Comparison of ENCODE assay signal across 14 cellular contexts in genomic region chr6:1182722-1183521, GRCh38.
"Had no signal": no experiment of that assay in that cellular context is flagged by ENCODE, and none has a peak within 500 bp of the region (broad histone marks: within the 10 kb centered on the region; RNA-seq: fewer than 3 reads in every experiment).

No MANE protein-coding gene starts in this region.

- H3K36me3 ChIP-seq: breast epithelium, tibial artery had no signal

- H3K27me3 ChIP-seq: tibial artery had no signal

- H3K27ac Mint-ChIP-seq: activated naive CD8-positive, alpha-beta T cell treated with anti-CD3 and anti-CD28 coated beads, Interleukin-2, amount 50 U/mL, for 24 hours; dendritic cell treated with granulocyte-macrophage colony-stimulating factor and Interleukin-4, amounts not matched to agents 40 ng/mL and 50 ng/mL, for 4 days; effector memory CD8-positive, alpha-beta T cell; mesothelial cell of epicardium; stimulated activated effector memory CD8-positive, alpha-beta T cell treated with anti-CD3 and anti-CD28 coated beads, Interleukin-12 subunit alpha, Interleukin-12 subunit beta, amount 100 ng/mL, for 72 hours had no signal

- DNase-seq: activated naive CD4-positive, alpha-beta T cell treated with Interleukin-2 at 50 U/mL for 16 hours; activated naive CD8-positive, alpha-beta T cell treated with anti-CD3 and anti-CD28 coated beads, Interleukin-2, amount 50 U/mL, for 24 hours; aorta; effector memory CD8-positive, alpha-beta T cell; hypothalamus; stimulated activated CD4-positive, alpha-beta T cell treated with anti-CD3 and anti-CD28 coated beads, Interleukin-12 subunit alpha, Interleukin-12 subunit beta, amount 100 ng/mL, for 4 hours; T-helper 9 cell; tibial artery had no signal

- H3K4me3 ChIP-seq: breast epithelium, tibial artery had no signal

- H3K4me1 ChIP-seq: breast epithelium had no signal

- H3K4me1 Mint-ChIP-seq: activated naive CD8-positive, alpha-beta T cell treated with anti-CD3 and anti-CD28 coated beads, Interleukin-2, amount 50 U/mL, for 24 hours; neural crest cell; stimulated activated effector memory CD8-positive, alpha-beta T cell treated with anti-CD3 and anti-CD28 coated beads, Interleukin-12 subunit alpha, Interleukin-12 subunit beta, amount 100 ng/mL, for 72 hours had no signal

- H3K27me3 Mint-ChIP-seq: dendritic cell treated with granulocyte-macrophage colony-stimulating factor and Interleukin-4, amounts not matched to agents 40 ng/mL and 50 ng/mL, for 4 days had no signal

- H3K9me3 Mint-ChIP-seq: activated naive CD8-positive, alpha-beta T cell treated with anti-CD3 and anti-CD28 coated beads, Interleukin-2, amount 50 U/mL, for 24 hours; dendritic cell treated with granulocyte-macrophage colony-stimulating factor and Interleukin-4, amounts not matched to agents 40 ng/mL and 50 ng/mL, for 4 days; effector memory CD8-positive, alpha-beta T cell; mesothelial cell of epicardium; neural crest cell; stimulated activated effector memory CD8-positive, alpha-beta T cell treated with anti-CD3 and anti-CD28 coated beads, Interleukin-12 subunit alpha, Interleukin-12 subunit beta, amount 100 ng/mL, for 72 hours had no signal

- ATAC-seq: activated CD4-positive, CD25-positive, alpha-beta regulatory T cell treated with anti-CD3 and anti-CD28 coated beads, Interleukin-2, amount 50 U/mL, for 24 hours; activated naive CD8-positive, alpha-beta T cell treated with anti-CD3 and anti-CD28 coated beads, Interleukin-2, amount 50 U/mL, for 24 hours; effector memory CD8-positive, alpha-beta T cell; stimulated activated effector memory CD8-positive, alpha-beta T cell treated with anti-CD3 and anti-CD28 coated beads, Interleukin-12 subunit alpha, Interleukin-12 subunit beta, amount 100 ng/mL, for 72 hours had no signal

- H3K4me3 Mint-ChIP-seq: activated naive CD8-positive, alpha-beta T cell treated with anti-CD3 and anti-CD28 coated beads, Interleukin-2, amount 50 U/mL, for 24 hours; dendritic cell treated with granulocyte-macrophage colony-stimulating factor and Interleukin-4, amounts not matched to agents 40 ng/mL and 50 ng/mL, for 4 days; effector memory CD8-positive, alpha-beta T cell; mesothelial cell of epicardium; neural crest cell; stimulated activated effector memory CD8-positive, alpha-beta T cell treated with anti-CD3 and anti-CD28 coated beads, Interleukin-12 subunit alpha, Interleukin-12 subunit beta, amount 100 ng/mL, for 72 hours had no signal

- H3K36me3 Mint-ChIP-seq: mesothelial cell of epicardium; stimulated activated effector memory CD8-positive, alpha-beta T cell treated with anti-CD3 and anti-CD28 coated beads, Interleukin-12 subunit alpha, Interleukin-12 subunit beta, amount 100 ng/mL, for 72 hours had no signal

- H3K9me3 ChIP-seq: breast epithelium, tibial artery had no signal

- H3K27ac ChIP-seq: breast epithelium, tibial artery had no signal
